Comparison of ENCODE assay signal across 18 cellular contexts in genomic region chr13:110368408-110368807, GRCh38.
"Had no signal": no experiment of that assay in that cellular context is flagged by ENCODE, and none has a peak within 500 bp of the region (broad histone marks: within the 10 kb centered on the region; RNA-seq: fewer than 3 reads in every experiment).

No MANE protein-coding gene starts in this region.

- H3K27ac ChIP-seq: colonic mucosa, foreskin keratinocyte, lower lobe of right lung, upper lobe of right lung had no signal

- H3K9me3 ChIP-seq: colonic mucosa, lower lobe of right lung, upper lobe of right lung had no signal

- H3K4me3 ChIP-seq: colonic mucosa, lower lobe of right lung, upper lobe of right lung had no signal

- DNase-seq: activated B cell treated with CpG ODN at 0.5 μM for 24 hours; activated CD4-positive, alpha-beta T cell treated with anti-CD3 and anti-CD28 coated beads, Interleukin-2, amount 10 ng/mL, durations not matched to agents 24 days and 14 days; activated naive CD4-positive, alpha-beta T cell treated with anti-CD3 and anti-CD28 coated beads for 36 hours; activated naive CD8-positive, alpha-beta T cell treated with anti-CD3 and anti-CD28 coated beads, Interleukin-2, amount 50 U/mL, for 24 hours; colonic mucosa; effector CD4-positive, alpha-beta T cell; foreskin keratinocyte; head of caudate nucleus; immature natural killer cell; left cardiac atrium; lower lobe of right lung; SHP77 treated with DMSO at 0.1 percent for 48 hours; stimulated activated CD4-positive, alpha-beta T cell treated with anti-CD3 and anti-CD28 coated beads, Interleukin-15, amount 100 ng/mL, for 24 hours; stimulated activated CD4-positive, alpha-beta T cell treated with anti-CD3 and anti-CD28 coated beads, Interleukin-4, amount 100 ng/mL, for 24 hours; stimulated activated naive CD4-positive, alpha-beta T cell; T-helper 2 cell; upper lobe of right lung had no signal

- FAIRE-seq: endothelial cell of umbilical vein had no signal

- H3K36me3 ChIP-seq: colonic mucosa, lower lobe of right lung, upper lobe of right lung had no signal

- H3K4me3 Mint-ChIP-seq: activated B cell treated with CpG ODN at 0.5 μM for 24 hours; activated CD4-positive, alpha-beta T cell treated with anti-CD3 and anti-CD28 coated beads, Interleukin-2, amount 10 ng/mL, durations not matched to agents 24 days and 14 days; activated naive CD4-positive, alpha-beta T cell treated with anti-CD3 and anti-CD28 coated beads for 36 hours; activated naive CD8-positive, alpha-beta T cell treated with anti-CD3 and anti-CD28 coated beads, Interleukin-2, amount 50 U/mL, for 24 hours; immature natural killer cell had no signal

- H3K27me3 ChIP-seq: colonic mucosa, foreskin keratinocyte, upper lobe of right lung had no signal

- H3K4me1 Mint-ChIP-seq: activated B cell treated with CpG ODN at 0.5 μM for 24 hours; activated CD4-positive, alpha-beta T cell treated with anti-CD3 and anti-CD28 coated beads, Interleukin-2, amount 10 ng/mL, durations not matched to agents 24 days and 14 days; immature natural killer cell had no signal

- ATAC-seq: activated naive CD8-positive, alpha-beta T cell treated with anti-CD3 and anti-CD28 coated beads, Interleukin-2, amount 50 U/mL, for 24 hours; foreskin keratinocyte; left cardiac atrium; lower lobe of right lung; upper lobe of right lung had no signal

- H3K27ac Mint-ChIP-seq: activated B cell treated with CpG ODN at 0.5 μM for 24 hours; activated CD4-positive, alpha-beta T cell treated with anti-CD3 and anti-CD28 coated beads, Interleukin-2, amount 10 ng/mL, durations not matched to agents 24 days and 14 days; activated naive CD4-positive, alpha-beta T cell treated with anti-CD3 and anti-CD28 coated beads for 36 hours; activated naive CD8-positive, alpha-beta T cell treated with anti-CD3 and anti-CD28 coated beads, Interleukin-2, amount 50 U/mL, for 24 hours; immature natural killer cell had no signal

- H3K4me1 ChIP-seq: colonic mucosa had no signal

- H3K9me3 Mint-ChIP-seq: activated B cell treated with CpG ODN at 0.5 μM for 24 hours; activated CD4-positive, alpha-beta T cell treated with anti-CD3 and anti-CD28 coated beads, Interleukin-2, amount 10 ng/mL, durations not matched to agents 24 days and 14 days; activated naive CD4-positive, alpha-beta T cell treated with anti-CD3 and anti-CD28 coated beads for 36 hours; activated naive CD8-positive, alpha-beta T cell treated with anti-CD3 and anti-CD28 coated beads, Interleukin-2, amount 50 U/mL, for 24 hours; immature natural killer cell had no signal

- H3K36me3 Mint-ChIP-seq: immature natural killer cell had no signal
